Comparison of ENCODE assay signal across 13 cellular contexts in the genomic region with DNA sequence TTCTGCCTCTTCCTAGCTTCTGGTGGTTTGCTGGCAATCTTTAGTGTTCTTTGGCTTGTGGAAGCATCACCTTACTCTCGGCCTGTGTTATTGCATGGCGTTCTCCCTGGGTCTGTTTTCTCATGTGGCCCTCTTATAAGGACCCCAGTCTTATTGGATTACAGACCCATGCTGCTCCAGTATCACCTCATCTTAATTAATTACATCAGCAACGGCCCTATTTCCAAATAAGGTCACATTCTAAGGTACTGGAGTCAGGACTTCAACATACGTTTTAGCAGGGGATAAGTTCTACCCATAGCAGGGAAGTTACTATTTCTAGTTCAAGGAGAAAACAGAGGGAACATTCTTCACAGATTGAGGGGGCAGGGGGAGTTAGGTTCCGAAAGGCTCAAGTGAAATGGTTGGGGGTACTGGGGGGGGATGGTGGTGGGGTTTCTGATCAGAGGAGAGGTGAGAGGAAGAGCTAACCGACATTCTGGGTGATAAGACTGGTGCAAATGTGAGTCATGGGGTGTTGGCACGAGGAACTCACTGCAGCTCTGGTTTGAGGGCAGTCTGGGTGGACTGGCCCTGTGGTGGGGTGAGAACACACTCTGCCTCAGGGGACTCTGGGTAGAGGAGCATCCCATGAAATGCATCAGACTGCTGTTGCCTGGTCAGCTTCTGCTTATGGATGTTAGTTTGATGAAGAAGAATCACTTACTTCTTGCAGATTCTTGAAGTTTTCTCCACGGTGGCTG. TPM values are rescaled to one million over a fixed set of nuclear protein-coding genes. Genes with fewer than 3 reads are reported as not detected.
DNase-seq lines count a peak whose midpoint lies in the region; ATAC-seq and TF ChIP-seq lines count a peak whose summit lies in the region.
"Had no signal": no experiment of that assay in that cellular context is flagged by ENCODE, and none has a peak within 500 bp of the region (broad histone marks: within the 10 kb centered on the region; RNA-seq: fewer than 3 reads in every experiment).

No MANE protein-coding gene starts in this region.

- H3K4me2 ChIP-seq in smooth muscle cell = no peak overlapping the region

- ATAC-seq in RWPE2 (ENCODE audit: low read depth) (peak; percentile 67), GM21576 (IDR thresholded peaks at IDR 0.05; ENCODE audit: unreplicated experiment) (no peak)
- ATAC-seq: naive thymus-derived CD8-positive, alpha-beta T cell had no signal

- no peaks in the 10 kb centered on the region for H3K27me3 ChIP-seq in RWPE2 (ENCODE audit: insufficient read depth, poor library complexity, severe bottlenecking)
- no peaks in the 10 kb centered on the region for H3K27me3 ChIP-seq in smooth muscle cell (ENCODE audit: low read depth)
- H3K27me3 ChIP-seq in esophagus squamous epithelium = no peaks in the 10 kb centered on the region
- H3K27me3 ChIP-seq: tibial artery had no signal

- no peak for TF ChIP-seq CTCF in RWPE2 (IDR thresholded peaks at IDR 0.05; ENCODE audit: poor library complexity, severe bottlenecking)
- TF ChIP-seq CTCF in fibroblast of mammary gland (conservative IDR thresholded peaks at IDR 0.05; ENCODE audit: control insufficient read depth, insufficient read depth, low read depth, low read length) = no peak
- TF ChIP-seq CTCF in smooth muscle cell (IDR thresholded peaks at IDR 0.05; ENCODE audit: borderline replicate concordance, insufficient read depth, poor library complexity, severe bottlenecking) = no peak
- TF ChIP-seq CTCF in esophagus squamous epithelium (IDR thresholded peaks at IDR 0.05) = no peak

- no peak overlapping the region for H3K4me3 ChIP-seq in RWPE2 (ENCODE audit: severe bottlenecking)
- H3K4me3 ChIP-seq in fibroblast of mammary gland (ENCODE audit: control insufficient read depth, low read depth, low read length) = no peak overlapping the region
- H3K4me3 ChIP-seq in smooth muscle cell = no peak overlapping the region
- H3K4me3 ChIP-seq in esophagus squamous epithelium = no peak overlapping the region
- H3K4me3 ChIP-seq: skin epidermis, tibial artery had no signal

- H3K36me3 ChIP-seq in RWPE2 (ENCODE audit: low read depth) (no peaks in the 10 kb centered on the region; the same call in 1 of the 2 replicates), smooth muscle cell (ENCODE audit: low read depth) (no peaks in the 10 kb centered on the region), esophagus squamous epithelium (no peaks in the 10 kb centered on the region)
- H3K36me3 ChIP-seq: tibial artery had no signal

- intact Hi-C loops in esophagus squamous epithelium (cut with DNase I) = no loop called here

- peaks cover 5% of the 10 kb centered on the region for H3F3A ChIP-seq in smooth muscle cell (ENCODE audit: low read depth)

- TF ChIP-seq POLR2A in esophagus squamous epithelium (IDR thresholded peaks at IDR 0.05) = no peak

- peaks cover 11% of the 10 kb centered on the region for H3K4me1 ChIP-seq in RWPE2 (ENCODE audit: insufficient read depth, poor library complexity, severe bottlenecking)
- no peaks in the 10 kb centered on the region for H3K4me1 ChIP-seq in smooth muscle cell (ENCODE audit: low read depth)
- H3K4me1 ChIP-seq in esophagus squamous epithelium = peaks cover 0 to 11% (median 3%) of the 10 kb centered on the region in 3 donors

- no peaks in the 10 kb centered on the region for H3K9me3 ChIP-seq in RWPE2 (ENCODE audit: severe bottlenecking)
- no peaks in the 10 kb centered on the region for H3K9me3 ChIP-seq in smooth muscle cell (replicated peaks; ENCODE audit: low read depth)
- no peaks in the 10 kb centered on the region for H3K9me3 ChIP-seq in esophagus squamous epithelium
- H3K9me3 ChIP-seq: tibial artery had no signal

- H2AFZ ChIP-seq in smooth muscle cell (ENCODE audit: low read depth) = no peak overlapping the region

- DNase-seq in HPDE6-E6E7 (ENCODE audit: extremely low spot score) (peak; percentile 28), RWPE2 (ENCODE audit: low spot score) (no peak), fibroblast of mammary gland (ENCODE audit: low read depth) (peak; percentile 59), smooth muscle cell (lab: John Stamatoyannopoulos, UW; ENCODE audit: unreplicated experiment) (no peak), esophagus squamous epithelium (lab: John Stamatoyannopoulos, UW) (no peak), HCEC 1CT (no peak), NCI-H2227 treated with DMSO at 0.1 percent for 48 hours (lab: John Stamatoyannopoulos, UW) (no peak)
- DNase-seq: activated B cell treated with CpG ODN at 0.5 μM for 24 hours; naive thymus-derived CD8-positive, alpha-beta T cell; NCI-H510A; tibial artery had no signal

- H3K27ac ChIP-seq in RWPE2 (ENCODE audit: poor library complexity, severe bottlenecking) = no peak overlapping the region
- peak overlapping the region; percentile 56 for H3K27ac ChIP-seq in smooth muscle cell (ENCODE audit: low read depth)
- no peak overlapping the region for H3K27ac ChIP-seq in esophagus squamous epithelium

- H4K20me1 ChIP-seq in smooth muscle cell (ENCODE audit: low read depth) = no peaks in the 10 kb centered on the region

- no peak overlapping the region for H3K9ac ChIP-seq in smooth muscle cell (ENCODE audit: low read depth)

- H3K79me2 ChIP-seq in smooth muscle cell (ENCODE audit: low read depth) = no peaks in the 10 kb centered on the region

- 74% methylated on average over 8 of the region's 8 CpGs for WGBS in smooth muscle cell (ENCODE audit: low lambda C conversion rate)
- 65 to 70% methylated on average over 8 of the region's 8 CpGs for WGBS in esophagus squamous epithelium, 2 donors

RNA-seq across cellular contexts. Expression of a gene that starts 51.5 kb away (rescaled TPM):
- total RNA-seq in smooth muscle cell = 30.6 and 42.7 TPM in 2 replicates
- 22.6 and 26.0 TPM in 2 replicates for polyA plus RNA-seq in smooth muscle cell
- 10 to 100 TPM; 13.4 to 39.5 (median 25.0) TPM for total RNA-seq in esophagus squamous epithelium

Comparison
In these comparisons a context has a peak if more than half of its experiments do, and no peak if none do; other contexts are left out.
1. DNase-seq: peak in HPDE6-E6E7 (single experiment) and fibroblast of mammary gland (single experiment); none in RWPE2 (single experiment), smooth muscle cell (single experiment), esophagus squamous epithelium (single experiment), HCEC 1CT (single experiment) and NCI-H2227 treated with DMSO at 0.1 percent for 48 hours (single experiment).